In the genomic region with DNA sequence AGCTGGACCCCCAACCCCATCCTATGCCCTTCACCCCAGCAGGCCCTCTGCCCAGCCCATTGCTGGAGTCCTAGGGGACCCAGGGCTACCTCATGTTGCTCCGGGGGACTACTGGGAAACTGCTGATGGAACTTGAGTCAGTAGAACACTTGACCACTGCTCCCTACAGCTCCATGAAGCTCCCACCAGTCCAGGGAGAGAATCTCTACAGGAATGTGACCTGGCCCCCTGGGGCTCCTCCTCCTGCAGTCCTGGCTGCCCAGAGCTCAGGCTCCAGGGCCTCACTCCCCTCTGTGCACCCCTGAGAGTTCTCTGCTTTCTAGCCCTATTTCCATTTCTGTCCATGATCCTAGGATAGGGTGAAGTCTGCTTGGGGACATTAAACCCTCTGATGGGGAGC, we compare ENCODE assay signal across 26 cellular contexts. TPM values are rescaled to one million over a fixed set of nuclear protein-coding genes. Genes with fewer than 3 reads are reported as not detected.
DNase-seq lines count a peak whose midpoint lies in the region; ATAC-seq lines count a peak whose summit lies in the region.
"Had no signal": no experiment of that assay in that cellular context is flagged by ENCODE, and none has a peak within 500 bp of the region (broad histone marks: within the 10 kb centered on the region; RNA-seq: fewer than 3 reads in every experiment).

No MANE protein-coding gene starts in this region.

- H4K8ac ChIP-seq in mesenchymal stem cell (ENCODE audit: low read length), result peak overlapping the region; percentile 31

- H3K9me3 Mint-ChIP-seq in activated T-cell treated with anti-CD3 and anti-CD28 coated beads, Interleukin-2, amount 50 U/mL, for 24 hours, result no peaks in the 10 kb centered on the region
- no peaks in the 10 kb centered on the region for H3K9me3 Mint-ChIP-seq in activated T-cell treated with anti-CD3 and anti-CD28 coated beads, Interleukin-2, amount 50 U/mL, for 72 hours
- H3K9me3 Mint-ChIP-seq: CD8-positive, alpha-beta T cell had no signal

- H4K91ac ChIP-seq in mesenchymal stem cell (ENCODE audit: low read length), result no peak overlapping the region

- no peak overlapping the region for H3K4me3 Mint-ChIP-seq in activated T-cell treated with anti-CD3 and anti-CD28 coated beads, Interleukin-2, amount 50 U/mL, for 24 hours
- H3K4me3 Mint-ChIP-seq in activated T-cell treated with anti-CD3 and anti-CD28 coated beads, Interleukin-2, amount 50 U/mL, for 72 hours, result no peak overlapping the region
- H3K4me3 Mint-ChIP-seq in T-helper 17 cell, result no peak overlapping the region
- H3K4me3 Mint-ChIP-seq: CD8-positive, alpha-beta T cell had no signal

- no peaks in the 10 kb centered on the region for H3K36me3 Mint-ChIP-seq in activated T-cell treated with anti-CD3 and anti-CD28 coated beads, Interleukin-2, amount 50 U/mL, for 24 hours (ENCODE audit: low read depth)
- no peaks in the 10 kb centered on the region for H3K36me3 Mint-ChIP-seq in activated T-cell treated with anti-CD3 and anti-CD28 coated beads, Interleukin-2, amount 50 U/mL, for 72 hours (ENCODE audit: insufficient read depth in 2 of 2)
- no peaks in the 10 kb centered on the region for H3K36me3 Mint-ChIP-seq in T-helper 17 cell (ENCODE audit: low read depth)
- H3K36me3 Mint-ChIP-seq: CD8-positive, alpha-beta T cell had no signal

- no peak overlapping the region for H2BK15ac ChIP-seq in mesenchymal stem cell (ENCODE audit: low read depth, poor library complexity, severe bottlenecking)

- peak; percentile 5 for DNase-seq in activated T-cell treated with anti-CD3 and anti-CD28 coated beads, Interleukin-2, amount 50 U/mL, for 24 hours
- DNase-seq in activated T-cell treated with anti-CD3 and anti-CD28 coated beads, Interleukin-2, amount 50 U/mL, for 72 hours, result no peak
- DNase-seq in T-helper 17 cell (no peak), mesenchymal stem cell (no peak), sciatic nerve (ENCODE audit: low spot score) (no peak), AG08395 (ENCODE audit: low spot score) (no peak), NCI-H187 (lab: John Stamatoyannopoulos, UW) (no peak)
- DNase-seq: 8988T; AML-193; C1 segment of cervical spinal cord; Calu3; CD8-positive, alpha-beta T cell; DMS153; GDM1; KBM-7; NCI-H1092; NCI-H1436; NCI-H1930; NCI-H2227 treated with DMSO at 0.1 percent for 48 hours; NCI-H510A treated with DMSO at 0.1 percent for 48 hours; NCI-H748 treated with DMSO at 0.1 percent for 48 hours; NK-92 treated with Interleukin-12 subunit alpha and Interleukin-12 subunit beta, amount 100 ng/mL, for 24 hours had no signal

- no peak overlapping the region for H2BK5ac ChIP-seq in mesenchymal stem cell (ENCODE audit: low read depth, low read length, poor library complexity, severe bottlenecking)

- H3K9me3 ChIP-seq in T-helper 17 cell (ENCODE audit: control insufficient read depth, low read length, poor library complexity, severe bottlenecking), result no peaks in the 10 kb centered on the region
- no peaks in the 10 kb centered on the region for H3K9me3 ChIP-seq in mesenchymal stem cell (ENCODE audit: control insufficient read depth, low read length)
- H3K9me3 ChIP-seq: Peyer's patch had no signal

- H2BK12ac ChIP-seq in mesenchymal stem cell (ENCODE audit: low read length in 2 of 2), result no peak overlapping the region

- no peak overlapping the region for H3K27ac ChIP-seq in mesenchymal stem cell (ENCODE audit: low read length, poor library complexity, severe bottlenecking)
- H3K27ac ChIP-seq: HL-60, Peyer's patch had no signal

- no peaks in the 10 kb centered on the region for H3K36me3 ChIP-seq in mesenchymal stem cell (ENCODE audit: control insufficient read depth in 1 of 2, insufficient read depth in 2 of 2, low read depth in 1 of 2, low read length in 2 of 2)
- H3K36me3 ChIP-seq: Peyer's patch had no signal

- H3K79me1 ChIP-seq in mesenchymal stem cell (replicated peaks; ENCODE audit: low read length, poor library complexity, severe bottlenecking), result no peaks in the 10 kb centered on the region

- H3K4me3 ChIP-seq in mesenchymal stem cell (ENCODE audit: insufficient read depth in 1 of 2, low read depth in 1 of 2, low read length in 2 of 2), result no peak overlapping the region
- H3K4me3 ChIP-seq: Peyer's patch had no signal

- no peak overlapping the region for H3K27ac Mint-ChIP-seq in activated T-cell treated with anti-CD3 and anti-CD28 coated beads, Interleukin-2, amount 50 U/mL, for 24 hours
- H3K27ac Mint-ChIP-seq in activated T-cell treated with anti-CD3 and anti-CD28 coated beads, Interleukin-2, amount 50 U/mL, for 72 hours, result no peak overlapping the region
- peak overlapping the region; percentile 29 for H3K27ac Mint-ChIP-seq in T-helper 17 cell
- H3K27ac Mint-ChIP-seq: CD8-positive, alpha-beta T cell had no signal

- no peaks in the 10 kb centered on the region for H3K27me3 Mint-ChIP-seq in activated T-cell treated with anti-CD3 and anti-CD28 coated beads, Interleukin-2, amount 50 U/mL, for 24 hours
- H3K27me3 Mint-ChIP-seq in activated T-cell treated with anti-CD3 and anti-CD28 coated beads, Interleukin-2, amount 50 U/mL, for 72 hours (ENCODE audit: low read depth), result peaks cover 6% of the 10 kb centered on the region
- peaks cover 16% of the 10 kb centered on the region for H3K27me3 Mint-ChIP-seq in T-helper 17 cell

- H3K4me2 ChIP-seq in mesenchymal stem cell (ENCODE audit: low read length, poor library complexity, severe bottlenecking), result no peak overlapping the region

- no peak overlapping the region for H3K18ac ChIP-seq in mesenchymal stem cell (ENCODE audit: low read depth in 1 of 2, low read length in 2 of 2)

- no peak overlapping the region for H2AFZ ChIP-seq in mesenchymal stem cell (ENCODE audit: low read depth, low read length)

- no peak overlapping the region for H3K9ac ChIP-seq in mesenchymal stem cell (ENCODE audit: low read length)

- H3K4me1 Mint-ChIP-seq in activated T-cell treated with anti-CD3 and anti-CD28 coated beads, Interleukin-2, amount 50 U/mL, for 24 hours (ENCODE audit: low read depth), result peaks cover 13% of the 10 kb centered on the region
- peaks cover 4% of the 10 kb centered on the region for H3K4me1 Mint-ChIP-seq in activated T-cell treated with anti-CD3 and anti-CD28 coated beads, Interleukin-2, amount 50 U/mL, for 72 hours (ENCODE audit: low read depth)
- peaks cover 32% of the 10 kb centered on the region for H3K4me1 Mint-ChIP-seq in T-helper 17 cell

- no peak overlapping the region for H2BK120ac ChIP-seq in mesenchymal stem cell (ENCODE audit: low read depth, low read length)

- intact Hi-C loops in sciatic nerve (cut with DNase I), result no loop called here

- no peak for ATAC-seq in activated T-cell treated with anti-CD3 and anti-CD28 coated beads, Interleukin-2, amount 50 U/mL, for 72 hours (replicated peaks in 1 of 2)
- ATAC-seq in T-helper 17 cell (no peak), sciatic nerve (peak; percentile 21), GM21526 (IDR thresholded peaks at IDR 0.05; ENCODE audit: low FRiP score, unreplicated experiment) (no peak)
- ATAC-seq: CD8-positive, alpha-beta T cell had no signal

- no peak overlapping the region for H3K14ac ChIP-seq in mesenchymal stem cell (ENCODE audit: low read length in 2 of 2)

- no peaks in the 10 kb centered on the region for H3K4me1 ChIP-seq in mesenchymal stem cell (ENCODE audit: control insufficient read depth, insufficient read depth, low read depth, low read length)
- H3K4me1 ChIP-seq: Peyer's patch had no signal

- H3K23ac ChIP-seq in mesenchymal stem cell (ENCODE audit: low read length in 2 of 2), result no peak overlapping the region

- WGBS in mesenchymal stem cell, result 100% methylated on average over 1 of the region's 1 CpG

- no peak overlapping the region for H3K4ac ChIP-seq in mesenchymal stem cell (ENCODE audit: low read depth in 1 of 2, low read length in 2 of 2)

- H3K27me3 ChIP-seq in mesenchymal stem cell (ENCODE audit: control insufficient read depth in 1 of 2, insufficient read depth in 1 of 2, low read length in 2 of 2), result no peaks in the 10 kb centered on the region
- H3K27me3 ChIP-seq: Peyer's patch had no signal

- H2AK5ac ChIP-seq in mesenchymal stem cell (ENCODE audit: low read length, severe bottlenecking), result no peak overlapping the region

RNA-seq across cellular contexts. Expression of gene AQP2, which starts 10.8 kb away (rescaled TPM):
- total RNA-seq in activated T-cell treated with anti-CD3 and anti-CD28 coated beads, Interleukin-2, amount 50 U/mL, for 72 hours, result not detected
- total RNA-seq in T-helper 17 cell (not detected), sciatic nerve (not detected)
- polyA plus RNA-seq in mesenchymal stem cell (2013, experiment 1 of 2), result not detected
- not detected for polyA plus RNA-seq in mesenchymal stem cell (2013, experiment 2 of 2)
- total RNA-seq: Calu3; CD8-positive, alpha-beta T cell; H1; Peyer's patch had no signal
- polyA plus RNA-seq: H1 had no signal

RNA-seq across cellular contexts. Expression of gene AQP5, which starts 22.0 kb away (rescaled TPM):
- not detected for total RNA-seq in activated T-cell treated with anti-CD3 and anti-CD28 coated beads, Interleukin-2, amount 50 U/mL, for 72 hours
- total RNA-seq in T-helper 17 cell (not detected), sciatic nerve (0.71 TPM)
- polyA plus RNA-seq in mesenchymal stem cell (2013, experiment 1 of 2), result 0.03 TPM
- polyA plus RNA-seq in mesenchymal stem cell (2013, experiment 2 of 2), result not detected
- total RNA-seq: CD8-positive, alpha-beta T cell; Peyer's patch had no signal

RNA-seq across cellular contexts. Expression of gene AQP6, which starts 33.0 kb away (rescaled TPM):
- not detected for total RNA-seq in activated T-cell treated with anti-CD3 and anti-CD28 coated beads, Interleukin-2, amount 50 U/mL, for 72 hours
- not detected for total RNA-seq in T-helper 17 cell
- polyA plus RNA-seq in mesenchymal stem cell (2013, experiment 1 of 2), result not detected
- polyA plus RNA-seq in mesenchymal stem cell (2013, experiment 2 of 2), result not detected
- total RNA-seq in sciatic nerve, result 0.27 TPM
- total RNA-seq: CD8-positive, alpha-beta T cell; Peyer's patch had no signal

RNA-seq across cellular contexts. Expression of gene FAIM2, which starts 36.0 kb away (rescaled TPM):
- total RNA-seq in activated T-cell treated with anti-CD3 and anti-CD28 coated beads, Interleukin-2, amount 50 U/mL, for 72 hours, result under 1 TPM; 0.39 to 0.67 TPM
- total RNA-seq in T-helper 17 cell (under 1 TPM; 0.05 to 0.68 TPM), sciatic nerve (107 TPM)
- polyA plus RNA-seq in mesenchymal stem cell (2013, experiment 1 of 2), result 0.30 TPM
- 0.27 TPM for polyA plus RNA-seq in mesenchymal stem cell (2013, experiment 2 of 2)
- total RNA-seq: Calu3; CD8-positive, alpha-beta T cell had no signal
